18 cellular contexts compared by ENCODE assay signal in genomic region chr10:102412293-102412692, GRCh38. TPM values are rescaled to one million over a fixed set of nuclear protein-coding genes. Genes with fewer than 3 reads are reported as not detected.
DNase-seq lines count a peak whose midpoint lies in the region; ATAC-seq and TF ChIP-seq lines count a peak whose summit lies in the region.
"Had no signal": no experiment of that assay in that cellular context is flagged by ENCODE, and none has a peak within 500 bp of the region (broad histone marks: within the 10 kb centered on the region; RNA-seq: fewer than 3 reads in every experiment).

No MANE protein-coding gene starts in this region.

- H3K27ac ChIP-seq in BLaER1 (no peak overlapping the region), angular gyrus (ENCODE audit: low read depth, low read length) (peak overlapping the region; percentile 16), osteoblast (ENCODE audit: low read depth, low read length) (no peak overlapping the region)
- H3K27ac ChIP-seq: KMS-11 had no signal

- DNase-seq in glutamatergic neuron: no peak
- DNase-seq in osteoblast (ENCODE audit: insufficient read length, low spot score, missing footprints): peak; percentile 85
- DNase-seq in MG63: no peak
- no peak for DNase-seq in DMS114 treated with DMSO at 0.1 percent for 48 hours (lab: John Stamatoyannopoulos, UW; ENCODE audit: unreplicated experiment)
- DNase-seq: HFFc6, IMR-90, MV-4-11, NCI-H446, Right ventricle myocardium superior had no signal

- peaks cover 15% of the 10 kb centered on the region; the same call in 1 of the 2 replicates for H4K20me1 ChIP-seq in BLaER1
- H4K20me1 ChIP-seq in osteoblast (ENCODE audit: insufficient read depth, low read length): no peaks in the 10 kb centered on the region

- H3K27me3 ChIP-seq in BLaER1 (peaks cover 95% of the 10 kb centered on the region), osteoblast (ENCODE audit: insufficient read depth, low read length) (peaks cover 72% of the 10 kb centered on the region), MG63 (peaks cover 33% of the 10 kb centered on the region)

- peaks cover 19% of the 10 kb centered on the region for H3K9me3 Mint-ChIP-seq in glutamatergic neuron (ENCODE audit: unreplicated experiment)
- H3K9me3 Mint-ChIP-seq: HFFc6 had no signal

- H3K79me2 ChIP-seq in osteoblast (ENCODE audit: insufficient read depth, low read length): no peaks in the 10 kb centered on the region

- H3K4me3 Mint-ChIP-seq in glutamatergic neuron (ENCODE audit: unreplicated experiment): peak overlapping the region; percentile 89
- H3K4me3 Mint-ChIP-seq: HFFc6 had no signal

- H3K4me1 ChIP-seq in BLaER1 (peaks cover 12% of the 10 kb centered on the region), osteoblast (ENCODE audit: insufficient read depth, low read length) (peaks cover 9% of the 10 kb centered on the region)

- H3K27ac Mint-ChIP-seq in glutamatergic neuron (ENCODE audit: unreplicated experiment): peak overlapping the region; percentile 99
- H3K27ac Mint-ChIP-seq: CD14-positive monocyte, H9, HFFc6 had no signal

- H3K4me2 ChIP-seq in BLaER1: 0 out of 2 replicates have a peak overlapping the region, but pooled peaks have one; percentile 63
- H3K4me2 ChIP-seq in osteoblast (ENCODE audit: insufficient read depth, low read length): no peak overlapping the region
- H3K4me2 ChIP-seq: KMS-11 had no signal

- H3K36me3 ChIP-seq in BLaER1 (no peaks in the 10 kb centered on the region), osteoblast (ENCODE audit: insufficient read depth, low read length) (no peaks in the 10 kb centered on the region), MG63 (no peaks in the 10 kb centered on the region)

- H3K4me3 ChIP-seq in BLaER1: no peak overlapping the region
- no peak overlapping the region for H3K4me3 ChIP-seq in osteoblast (ENCODE audit: insufficient read depth, low read length)
- H3K4me3 ChIP-seq in MG63: no peak overlapping the region
- H3K4me3 ChIP-seq: GM12878 had no signal

- peaks cover 21% of the 10 kb centered on the region for H3K27me3 Mint-ChIP-seq in glutamatergic neuron (ENCODE audit: unreplicated experiment)

- TF ChIP-seq CTCF in glutamatergic neuron (IDR thresholded peaks at IDR 0.05; ENCODE audit: partially characterized antibody, unreplicated experiment) (no peak), osteoblast (IDR thresholded peaks at IDR 0.05; ENCODE audit: extremely low read depth, low read depth, low read length) (no peak)

- H3K4me1 Mint-ChIP-seq in glutamatergic neuron (ENCODE audit: low read depth, unreplicated experiment): peaks cover 53% of the 10 kb centered on the region

- ATAC-seq in HG02852 (IDR thresholded peaks at IDR 0.05; ENCODE audit: unreplicated experiment): no peak

- no peak overlapping the region for H2AFZ ChIP-seq in osteoblast (ENCODE audit: low read length)

- H3K36me3 Mint-ChIP-seq in glutamatergic neuron (ENCODE audit: unreplicated experiment): no peaks in the 10 kb centered on the region

- H3K9me3 ChIP-seq in BLaER1 (no peaks in the 10 kb centered on the region), osteoblast (ENCODE audit: low read depth, low read length) (no peaks in the 10 kb centered on the region), MG63 (no peaks in the 10 kb centered on the region)

- H3K9ac ChIP-seq in BLaER1: no peak overlapping the region
- H3K9ac ChIP-seq: KMS-11 had no signal

RNA-seq across cellular contexts. Expression of gene PSD, which starts 6.3 kb away (rescaled TPM):
- 88.5 TPM for total RNA-seq in glutamatergic neuron (ENCODE audit: unreplicated experiment)
- total RNA-seq in osteoblast: 0.29 and 0.72 TPM in 2 replicates
- total RNA-seq in MG63 (2014; rRNA removed; shearing (Covaris generic); ENCODE audit: low replicate concordance): not detected in 2 replicates
- total RNA-seq: A172 had no signal

RNA-seq across cellular contexts. Expression of gene FBXL15, which starts 8.3 kb away (rescaled TPM):
- 23.4 TPM for total RNA-seq in glutamatergic neuron (ENCODE audit: unreplicated experiment)
- total RNA-seq in osteoblast: 5.9 and 9.4 TPM in 2 replicates
- total RNA-seq in MG63 (2014; rRNA removed; shearing (Covaris generic); ENCODE audit: low replicate concordance): 10.7 and 11.2 TPM in 2 replicates

RNA-seq across cellular contexts. Expression of gene NFKB2, which starts 16.8 kb away (rescaled TPM):
- 7.5 TPM for total RNA-seq in glutamatergic neuron (ENCODE audit: unreplicated experiment)
- 17.7 and 20.3 TPM in 2 replicates for total RNA-seq in osteoblast
- 15.8 and 22.7 TPM in 2 replicates for total RNA-seq in MG63 (2014; rRNA removed; shearing (Covaris generic); ENCODE audit: low replicate concordance)

RNA-seq across cellular contexts. Expression of gene CUEDC2, which starts 20.1 kb away (rescaled TPM):
- total RNA-seq in glutamatergic neuron (ENCODE audit: unreplicated experiment): 104 TPM
- 46.7 and 46.9 TPM in 2 replicates for total RNA-seq in osteoblast
- 92.1 and 151 TPM in 2 replicates for total RNA-seq in MG63 (2014; rRNA removed; shearing (Covaris generic); ENCODE audit: low replicate concordance)

RNA-seq across cellular contexts. Expression of gene C10orf95, which starts 39.0 kb away (rescaled TPM):
- not detected for total RNA-seq in glutamatergic neuron (ENCODE audit: unreplicated experiment)
- total RNA-seq in osteoblast: not detected in 2 replicates
- total RNA-seq in MG63 (2014; rRNA removed; shearing (Covaris generic); ENCODE audit: low replicate concordance): not detected in 2 replicates
- total RNA-seq: A172, H9, IMR-90, Right ventricle myocardium superior, SK-MEL-5 had no signal

Comparison
In these comparisons a context has a peak if more than half of its experiments do, and no peak if none do; other contexts are left out.
1. RNA of gene PSD, which starts 6.3 kb away (total RNA-seq): 88.5 TPM in glutamatergic neuron (single experiment); 0.29 to 0.72 TPM in osteoblast and not detected in MG63; every median in the first group is over 10 times any median in the second.